ENCODE assay signal across 23 cellular contexts in the genomic region with DNA sequence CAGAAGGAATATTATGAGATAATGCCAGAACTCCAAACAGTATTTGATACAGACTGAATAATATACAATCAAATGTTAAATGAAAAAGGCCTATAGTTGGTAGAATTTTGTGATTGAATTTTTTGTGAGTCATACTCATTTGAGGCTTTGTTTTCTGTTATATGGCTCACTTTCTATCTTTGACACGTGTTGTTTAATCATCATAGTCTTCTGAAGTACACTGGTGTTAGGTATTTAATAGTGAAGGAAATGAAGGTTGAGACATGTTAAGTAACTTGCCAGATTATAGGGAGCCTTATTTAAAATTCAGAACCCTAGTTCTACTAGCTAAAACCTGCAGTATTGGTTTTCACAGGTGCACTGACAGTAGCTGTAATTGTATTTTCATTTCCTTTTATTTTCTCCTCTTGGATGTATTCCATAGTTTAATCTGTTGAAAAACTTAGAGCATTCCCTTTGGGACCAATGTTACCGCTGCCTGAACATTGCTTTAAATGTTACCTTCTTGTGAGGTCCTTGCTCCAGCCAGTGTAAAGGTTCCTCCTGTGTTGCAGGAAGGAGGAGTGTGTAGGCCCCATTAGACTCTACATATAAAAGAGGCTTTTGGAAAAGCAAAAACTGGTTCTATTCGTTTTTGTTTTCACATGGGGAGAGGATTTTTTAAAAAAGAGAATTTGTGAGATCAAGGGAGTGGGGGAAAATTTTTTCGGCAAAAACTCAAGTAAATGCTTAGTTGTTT.
DNase-seq lines count a peak whose midpoint lies in the region; ATAC-seq, FAIRE-seq and TF ChIP-seq lines count a peak whose summit lies in the region.
"Had no signal": no experiment of that assay in that cellular context is flagged by ENCODE, and none has a peak within 500 bp of the region (broad histone marks: within the 10 kb centered on the region; RNA-seq: fewer than 3 reads in every experiment).

No MANE protein-coding gene starts in this region.

- no peak for DNase-seq in left ventricle myocardium superior
- no peak for DNase-seq in right atrium auricular region (ENCODE audit: low spot score)
- DNase-seq in dermis blood vessel endothelial cell, result peak; percentile 32
- no peak for DNase-seq in keratinocyte (ENCODE audit: low read depth, low spot score)
- DNase-seq in stimulated activated naive CD4-positive, alpha-beta T cell treated with Interleukin-2 at 50 U/mL for 16 hours (lab: John Stamatoyannopoulos, UW), result no peak
- no peak for DNase-seq in NCI-H748 treated with DMSO at 0.1 percent for 48 hours (lab: John Stamatoyannopoulos, UW)
- DNase-seq in AML-193 (lab: John Stamatoyannopoulos, UW), result no peak
- DNase-seq: CD8-positive, alpha-beta memory T cell; DND-41; HFFc6; KG1; NCI-H146; NCI-H2081; NCI-H82; PC-3; SJCRH30 had no signal

- no peaks in the 10 kb centered on the region for H4K20me1 ChIP-seq in keratinocyte (ENCODE audit: control insufficient read depth, extremely low read depth, insufficient read depth, low read length)
- H4K20me1 ChIP-seq: BLaER1 treated with 17β-estradiol and CSF1 and Interleukin-3, amounts not matched to agents 10 nM and 100 nM had no signal

- peaks cover 0 to 31% of the 10 kb centered on the region in 2 donors for H3K4me1 ChIP-seq in right atrium auricular region
- H3K4me1 ChIP-seq in keratinocyte (ENCODE audit: control insufficient read depth, extremely low read depth, insufficient read depth, low read length), result peaks cover 11% of the 10 kb centered on the region
- H3K4me1 ChIP-seq: BLaER1 treated with 17β-estradiol and CSF1 and Interleukin-3, amounts not matched to agents 10 nM and 100 nM; SJCRH30 had no signal

- no peak overlapping the region for H3K9ac ChIP-seq in keratinocyte (ENCODE audit: control insufficient read depth, extremely low read depth, insufficient read depth, low read length)
- H3K9ac ChIP-seq: BLaER1 treated with 17β-estradiol and CSF1 and Interleukin-3, amounts not matched to agents 10 nM and 100 nM had no signal

- dilution Hi-C loops in keratinocyte (cut with MboI; ENCODE audit: extremely low pct_ligation_motif_present, low sequenced_read_pairs), result no loop called here

- H3K79me2 ChIP-seq in keratinocyte (ENCODE audit: control insufficient read depth, insufficient read depth, low read length), result no peaks in the 10 kb centered on the region

- H3K27ac ChIP-seq in right atrium auricular region, result no peak overlapping the region
- peak overlapping the region; percentile 28 for H3K27ac ChIP-seq in keratinocyte (ENCODE audit: control insufficient read depth, insufficient read depth, low read length)
- H3K27ac ChIP-seq: BLaER1 treated with 17β-estradiol and CSF1 and Interleukin-3, amounts not matched to agents 10 nM and 100 nM; RWPE1; SJCRH30 had no signal

- ATAC-seq in left ventricle myocardium superior (peak; percentile 48), GM21737 (IDR thresholded peaks at IDR 0.05; ENCODE audit: unreplicated experiment) (no peak)
- ATAC-seq: PC-3 had no signal

- TF ChIP-seq CTCF in right atrium auricular region (IDR thresholded peaks at IDR 0.05), result no peak
- no peak for TF ChIP-seq CTCF in keratinocyte (optimal IDR thresholded peaks at IDR 0.05 in 1 of 3, IDR thresholded peaks at IDR 0.05 in 1 of 3, conservative IDR thresholded peaks at IDR 0.05 in 1 of 3; ENCODE audit: extremely low read depth in 1 of 3, insufficient read depth in 2 of 3, low read length in 3 of 3)

- no peak overlapping the region for H2AFZ ChIP-seq in keratinocyte (ENCODE audit: control insufficient read depth, low read length)

- H3K27me3 ChIP-seq in right atrium auricular region (no peaks in the 10 kb centered on the region), keratinocyte (ENCODE audit: control insufficient read depth, extremely low read depth, insufficient read depth, low read length) (no peaks in the 10 kb centered on the region)
- H3K27me3 ChIP-seq: BLaER1 treated with 17β-estradiol and CSF1 and Interleukin-3, amounts not matched to agents 10 nM and 100 nM; SJCRH30 had no signal

- H3K4me2 ChIP-seq in keratinocyte (ENCODE audit: control insufficient read depth, extremely low read depth, insufficient read depth, low read depth, low read length), result peak overlapping the region; percentile 26
- H3K4me2 ChIP-seq: BLaER1 treated with 17β-estradiol and CSF1 and Interleukin-3, amounts not matched to agents 10 nM and 100 nM had no signal

- H3K4me3 ChIP-seq in right atrium auricular region, result no peak overlapping the region
- no peak overlapping the region for H3K4me3 ChIP-seq in keratinocyte (ENCODE audit: control insufficient read depth in 2 of 3, extremely low read depth in 1 of 3, insufficient read depth in 2 of 3, low read depth in 1 of 3, low read length in 3 of 3)
- H3K4me3 ChIP-seq: BLaER1 treated with 17β-estradiol and CSF1 and Interleukin-3, amounts not matched to agents 10 nM and 100 nM; SJCRH30 had no signal

- H3K36me3 ChIP-seq in right atrium auricular region (peaks cover 13% of the 10 kb centered on the region), keratinocyte (ENCODE audit: control insufficient read depth in 2 of 2, extremely low read depth in 1 of 2, insufficient read depth in 2 of 2, low read length in 2 of 2) (no peaks in the 10 kb centered on the region)

- peak; percentile 57 for FAIRE-seq in keratinocyte (lab: Jason Lieb, UNC)
- FAIRE-seq: A204.1, D721Med, G401.6, GM18507 had no signal

- intact Hi-C loops in left ventricle myocardium superior (cut with micrococcal nuclease), result no loop called here

- no peaks in the 10 kb centered on the region for H3K9me1 ChIP-seq in keratinocyte (ENCODE audit: control insufficient read depth, extremely low read depth, insufficient read depth, low read length)

- H3K9me3 ChIP-seq in right atrium auricular region (no peaks in the 10 kb centered on the region), keratinocyte (ENCODE audit: control insufficient read depth, low read depth, low read length) (no peaks in the 10 kb centered on the region)
- H3K9me3 ChIP-seq: BLaER1 treated with 17β-estradiol and CSF1 and Interleukin-3, amounts not matched to agents 10 nM and 100 nM; SJCRH30 had no signal
